In genomic region chr5:181217111-181217804, GRCh38 we compare ENCODE assay signal across 8 cellular contexts. TPM values are rescaled to one million over a fixed set of nuclear protein-coding genes. Genes with fewer than 3 reads are reported as not detected.
A peak's percentile ranks its signal among the peaks of the same experiment; 100 is the strongest.
DNase-seq lines count a peak whose midpoint lies in the region; ATAC-seq and TF ChIP-seq lines count a peak whose summit lies in the region.

No MANE protein-coding gene starts in this region.

- H3K9me3 ChIP-seq in neuron (ENCODE audit: low read length), result no peaks in the 10 kb centered on the region

- POLR2A ChIA-PET in activated CD8-positive, alpha-beta T cell treated with anti-CD3 and anti-CD28 coated beads, Interleukin-2, amount 10 ng/mL, durations not matched to agents 7 days and 5 days (lab: Charles Lee), result interaction anchor here (1.4 to 1.7 kb wide), 2 partner anchors 27 to 44 kb away, joined by 4 to 6 read pairs; no protein-coding TSS in a partner anchor

- no peak for DNase-seq in GM13977 (ENCODE audit: low spot score)
- DNase-seq in activated CD8-positive, alpha-beta T cell treated with anti-CD3 and anti-CD28 coated beads, Interleukin-2, amount 10 ng/mL, durations not matched to agents 7 days and 5 days, result peak; percentile 68
- peak; percentile 45 for DNase-seq in fibroblast of gingiva (ENCODE audit: low read depth)
- no peak for DNase-seq in GM03348 (ENCODE audit: low spot score)
- DNase-seq in NCI-H1105 treated with DMSO at 0.1 percent for 48 hours (lab: John Stamatoyannopoulos, UW), result no peak
- DNase-seq in KG1 (lab: John Stamatoyannopoulos, UW), result no peak

- H3K4me1 ChIP-seq in neuron (ENCODE audit: insufficient read depth, low read length), result peaks cover 11% of the 10 kb centered on the region

- peaks cover 5% of the 10 kb centered on the region for H3K27me3 Mint-ChIP-seq in activated CD8-positive, alpha-beta T cell treated with anti-CD3 and anti-CD28 coated beads, Interleukin-2, amount 10 ng/mL, durations not matched to agents 7 days and 5 days (ENCODE audit: low read depth)

- peaks cover 7% of the 10 kb centered on the region for H3K27me3 ChIP-seq in neuron (ENCODE audit: insufficient read depth, low read length)

- peak overlapping the region; percentile 49 for H3K4me3 ChIP-seq in neuron (ENCODE audit: low read length)

- peak; percentile 2 for ATAC-seq in HG03565 (IDR thresholded peaks at IDR 0.05; ENCODE audit: unreplicated experiment)
- ATAC-seq in activated CD8-positive, alpha-beta T cell treated with anti-CD3 and anti-CD28 coated beads, Interleukin-2, amount 10 ng/mL, durations not matched to agents 7 days and 5 days, result peak; percentile 18

- peaks cover 53% of the 10 kb centered on the region for H3K4me1 Mint-ChIP-seq in activated CD8-positive, alpha-beta T cell treated with anti-CD3 and anti-CD28 coated beads, Interleukin-2, amount 10 ng/mL, durations not matched to agents 7 days and 5 days (ENCODE audit: low read depth)

- in situ Hi-C loops in GM13977 (cut with MboI; ENCODE audit: low pct_unique_long_range_greater_than_20kb, low sequenced_read_pairs, unreplicated experiment), result no loop called here

- H3K27ac Mint-ChIP-seq in activated CD8-positive, alpha-beta T cell treated with anti-CD3 and anti-CD28 coated beads, Interleukin-2, amount 10 ng/mL, durations not matched to agents 7 days and 5 days, result peak overlapping the region; percentile 85

- CTCF ChIA-PET in activated CD8-positive, alpha-beta T cell treated with anti-CD3 and anti-CD28 coated beads, Interleukin-2, amount 10 ng/mL, durations not matched to agents 7 days and 5 days (lab: Charles Lee), result interaction anchor here (0.9 kb wide), 1 partner anchor 29 kb away, joined by 3 read pairs; no protein-coding TSS in a partner anchor

- peaks cover 1% of the 10 kb centered on the region for H3K36me3 Mint-ChIP-seq in activated CD8-positive, alpha-beta T cell treated with anti-CD3 and anti-CD28 coated beads, Interleukin-2, amount 10 ng/mL, durations not matched to agents 7 days and 5 days (ENCODE audit: low read depth)

- H3K36me3 ChIP-seq in neuron (ENCODE audit: insufficient read depth, low read length), result no peaks in the 10 kb centered on the region

- H2AFZ ChIP-seq in neuron (ENCODE audit: low read depth, low read length), result peak overlapping the region; percentile 19

- H3K9me3 Mint-ChIP-seq in activated CD8-positive, alpha-beta T cell treated with anti-CD3 and anti-CD28 coated beads, Interleukin-2, amount 10 ng/mL, durations not matched to agents 7 days and 5 days (ENCODE audit: insufficient read depth), result no peaks in the 10 kb centered on the region

- peak; percentile 15 for TF ChIP-seq CTCF in GM13977 (IDR thresholded peaks at IDR 0.05; ENCODE audit: extremely low read depth, insufficient read depth, missing control alignments)

- H3K4me3 Mint-ChIP-seq in activated CD8-positive, alpha-beta T cell treated with anti-CD3 and anti-CD28 coated beads, Interleukin-2, amount 10 ng/mL, durations not matched to agents 7 days and 5 days, result peak overlapping the region; percentile 75

RNA-seq across cellular contexts. Expression of gene TRIM41, which starts 5.8 kb away (rescaled TPM):
- 10 to 100 TPM; 40.0 to 44.7 TPM for total RNA-seq in activated CD8-positive, alpha-beta T cell treated with anti-CD3 and anti-CD28 coated beads, Interleukin-2, amount 10 ng/mL, durations not matched to agents 7 days and 5 days

RNA-seq across cellular contexts. Expression of gene TRIM7, which starts 12.3 kb away (rescaled TPM):
- 1 to 10 TPM; 1.1 to 1.5 TPM for total RNA-seq in activated CD8-positive, alpha-beta T cell treated with anti-CD3 and anti-CD28 coated beads, Interleukin-2, amount 10 ng/mL, durations not matched to agents 7 days and 5 days

RNA-seq across cellular contexts. Expression of gene RACK1, which starts 26.4 kb away (rescaled TPM):
- 1,000 to 10,000 TPM; 1,796 to 1,942 TPM for total RNA-seq in activated CD8-positive, alpha-beta T cell treated with anti-CD3 and anti-CD28 coated beads, Interleukin-2, amount 10 ng/mL, durations not matched to agents 7 days and 5 days

RNA-seq across cellular contexts. Expression of gene TRIM52, which starts 43.7 kb away (rescaled TPM):
- total RNA-seq in activated CD8-positive, alpha-beta T cell treated with anti-CD3 and anti-CD28 coated beads, Interleukin-2, amount 10 ng/mL, durations not matched to agents 7 days and 5 days, result 10 to 100 TPM; 22.4 to 23.2 TPM

Comparison
In these comparisons a context has a peak if more than half of its experiments do, and no peak if none do; other contexts are left out.
1. DNase-seq: peak in activated CD8-positive, alpha-beta T cell treated with anti-CD3 and anti-CD28 coated beads, Interleukin-2, amount 10 ng/mL, durations not matched to agents 7 days and 5 days (single experiment) and fibroblast of gingiva (single experiment); none in GM13977 (single experiment), GM03348 (single experiment), NCI-H1105 treated with DMSO at 0.1 percent for 48 hours (single experiment) and KG1 (single experiment).